In genomic region chr6:131532476-131533108, GRCh38 we compare ENCODE assay signal across 9 cellular contexts. TPM values are rescaled to one million over a fixed set of nuclear protein-coding genes. Genes with fewer than 3 reads are reported as not detected.
DNase-seq lines count a peak whose midpoint lies in the region; ATAC-seq lines count a peak whose summit lies in the region.
"Had no signal": no experiment of that assay in that cellular context is flagged by ENCODE, and none has a peak within 500 bp of the region (broad histone marks: within the 10 kb centered on the region; RNA-seq: fewer than 3 reads in every experiment).

No MANE protein-coding gene starts in this region.

- POLR2A ChIA-PET in activated CD4-positive, alpha-beta T cell treated with anti-CD3 and anti-CD28 coated beads, Interleukin-2, amount 10 ng/mL, durations not matched to agents 7 days and 5 days (lab: Charles Lee) = no interaction called here

- H3K27ac Mint-ChIP-seq in activated CD4-positive, alpha-beta T cell treated with anti-CD3 and anti-CD28 coated beads, Interleukin-2, amount 10 ng/mL, durations not matched to agents 7 days and 5 days = peak overlapping the region; percentile 16

- CTCF ChIA-PET in activated CD4-positive, alpha-beta T cell treated with anti-CD3 and anti-CD28 coated beads, Interleukin-2, amount 10 ng/mL, durations not matched to agents 7 days and 5 days (lab: Charles Lee) = interaction anchor here (0.6 to 4.0 kb wide), 6 partner anchors 13 to 349 kb away, joined by 3 to 27 read pairs (median 4); no protein-coding TSS in a partner anchor

- H3K9me3 Mint-ChIP-seq in activated CD4-positive, alpha-beta T cell treated with anti-CD3 and anti-CD28 coated beads, Interleukin-2, amount 10 ng/mL, durations not matched to agents 7 days and 5 days = no peaks in the 10 kb centered on the region

- peaks cover 2% of the 10 kb centered on the region for H3K36me3 Mint-ChIP-seq in activated CD4-positive, alpha-beta T cell treated with anti-CD3 and anti-CD28 coated beads, Interleukin-2, amount 10 ng/mL, durations not matched to agents 7 days and 5 days (ENCODE audit: low read depth)

- no peak overlapping the region for H3K4me3 Mint-ChIP-seq in activated CD4-positive, alpha-beta T cell treated with anti-CD3 and anti-CD28 coated beads, Interleukin-2, amount 10 ng/mL, durations not matched to agents 7 days and 5 days

- DNase-seq in activated CD4-positive, alpha-beta T cell treated with anti-CD3 and anti-CD28 coated beads, Interleukin-2, amount 10 ng/mL, durations not matched to agents 7 days and 5 days = no peak
- DNase-seq in stimulated activated CD4-positive, alpha-beta T cell treated with anti-CD3 and anti-CD28 coated beads, Interleukin-2, amount 100 ng/mL, for 24 hours = peak; percentile 56
- DNase-seq in hippocampal formation (lab: John Stamatoyannopoulos, UW) (no peak), SW480 (ENCODE audit: low spot score) (no peak), NCI-H1930 (lab: John Stamatoyannopoulos, UW) (no peak)
- DNase-seq: heart left ventricle had no signal

- peak; percentile 97 for ATAC-seq in GM18907 (IDR thresholded peaks at IDR 0.05; ENCODE audit: unreplicated experiment)
- peak; percentile 92 for ATAC-seq in HG02885 (IDR thresholded peaks at IDR 0.05; ENCODE audit: poor library complexity, unreplicated experiment)
- no peak for ATAC-seq in HG03139 (IDR thresholded peaks at IDR 0.05; ENCODE audit: unreplicated experiment)
- ATAC-seq: heart left ventricle had no signal

- H3K4me1 Mint-ChIP-seq in activated CD4-positive, alpha-beta T cell treated with anti-CD3 and anti-CD28 coated beads, Interleukin-2, amount 10 ng/mL, durations not matched to agents 7 days and 5 days = peaks cover 51% of the 10 kb centered on the region

- no peaks in the 10 kb centered on the region for H3K27me3 Mint-ChIP-seq in activated CD4-positive, alpha-beta T cell treated with anti-CD3 and anti-CD28 coated beads, Interleukin-2, amount 10 ng/mL, durations not matched to agents 7 days and 5 days

RNA-seq across cellular contexts. Expression of gene ARG1, which starts 40.4 kb away (rescaled TPM):
- total RNA-seq in activated CD4-positive, alpha-beta T cell treated with anti-CD3 and anti-CD28 coated beads, Interleukin-2, amount 10 ng/mL, durations not matched to agents 7 days and 5 days = not detected

Comparison
In these comparisons a context has a peak if more than half of its experiments do, and no peak if none do; other contexts are left out.
1. DNase-seq: peak in stimulated activated CD4-positive, alpha-beta T cell treated with anti-CD3 and anti-CD28 coated beads, Interleukin-2, amount 100 ng/mL, for 24 hours (2 of 2); none in activated CD4-positive, alpha-beta T cell treated with anti-CD3 and anti-CD28 coated beads, Interleukin-2, amount 10 ng/mL, durations not matched to agents 7 days and 5 days (single experiment), hippocampal formation (0 of 2), SW480 (single experiment) and NCI-H1930 (0 of 2).